8 cellular contexts compared by ENCODE assay signal in the genomic region with DNA sequence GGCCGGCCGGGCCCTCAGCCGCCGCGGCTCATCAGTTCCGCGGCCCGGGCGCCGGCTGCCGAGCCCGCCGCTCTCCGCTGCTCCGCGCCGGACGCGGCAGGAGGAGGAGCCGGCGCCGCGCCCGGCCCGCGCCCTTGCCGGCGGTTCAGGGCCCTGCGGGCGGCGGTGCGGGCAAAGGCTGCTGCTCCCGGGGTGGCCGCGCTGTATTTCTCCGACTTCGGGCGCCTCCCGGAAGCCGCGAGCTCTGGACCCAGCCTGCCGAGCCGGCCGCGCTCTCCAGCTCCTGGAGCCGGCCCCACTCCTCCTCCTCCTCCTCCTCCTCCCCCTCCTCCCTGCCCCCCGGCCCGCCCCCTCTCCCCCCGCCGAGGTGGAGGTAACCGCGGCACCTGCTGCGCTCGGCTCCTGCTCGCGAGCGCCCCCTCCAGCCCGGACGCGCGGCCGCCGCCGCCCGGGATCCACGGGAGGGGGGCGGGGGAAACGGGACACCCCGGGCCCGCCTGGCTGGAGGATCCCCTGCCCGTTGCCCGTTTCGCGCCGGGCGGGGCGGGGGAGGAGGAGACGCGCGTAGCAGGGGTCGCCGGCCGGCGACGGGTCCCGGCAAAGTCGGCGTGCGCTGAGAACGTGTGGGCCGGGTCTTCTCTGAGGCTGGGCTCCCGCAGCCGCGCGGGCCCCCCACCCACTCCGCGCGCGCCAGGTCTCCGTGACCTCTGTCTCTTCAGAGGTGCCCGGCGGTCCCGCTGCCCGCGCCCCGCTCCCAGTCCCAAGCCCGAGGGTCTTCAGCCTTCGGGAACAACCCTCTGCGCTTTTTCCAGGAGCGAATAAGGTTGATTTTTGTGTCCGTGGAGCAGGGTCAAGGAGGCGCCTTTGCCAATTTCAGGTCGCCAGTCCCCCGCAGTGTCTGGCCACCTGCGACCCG. TPM values are rescaled to one million over a fixed set of nuclear protein-coding genes. Genes with fewer than 3 reads are reported as not detected.
DNase-seq lines count a peak whose midpoint lies in the region; ATAC-seq and TF ChIP-seq lines count a peak whose summit lies in the region.

A gene with protein sequence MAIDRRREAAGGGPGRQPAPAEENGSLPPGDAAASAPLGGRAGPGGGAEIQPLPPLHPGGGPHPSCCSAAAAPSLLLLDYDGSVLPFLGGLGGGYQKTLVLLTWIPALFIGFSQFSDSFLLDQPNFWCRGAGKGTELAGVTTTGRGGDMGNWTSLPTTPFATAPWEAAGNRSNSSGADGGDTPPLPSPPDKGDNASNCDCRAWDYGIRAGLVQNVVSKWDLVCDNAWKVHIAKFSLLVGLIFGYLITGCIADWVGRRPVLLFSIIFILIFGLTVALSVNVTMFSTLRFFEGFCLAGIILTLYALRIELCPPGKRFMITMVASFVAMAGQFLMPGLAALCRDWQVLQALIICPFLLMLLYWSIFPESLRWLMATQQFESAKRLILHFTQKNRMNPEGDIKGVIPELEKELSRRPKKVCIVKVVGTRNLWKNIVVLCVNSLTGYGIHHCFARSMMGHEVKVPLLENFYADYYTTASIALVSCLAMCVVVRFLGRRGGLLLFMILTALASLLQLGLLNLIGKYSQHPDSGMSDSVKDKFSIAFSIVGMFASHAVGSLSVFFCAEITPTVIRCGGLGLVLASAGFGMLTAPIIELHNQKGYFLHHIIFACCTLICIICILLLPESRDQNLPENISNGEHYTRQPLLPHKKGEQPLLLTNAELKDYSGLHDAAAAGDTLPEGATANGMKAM (minus strand): TSS at position 257 of the 916 bp plus-strand sequence. CDS start 491 bp downstream, outside the sequence.

- no peaks in the 10 kb centered on the region for H3K36me3 ChIP-seq in osteoblast (ENCODE audit: insufficient read depth, low read length)

- peak; percentile 94 for DNase-seq in GM10266 (ENCODE audit: extremely low spot score)
- DNase-seq in RPMI7951 (ENCODE audit: low read depth), result peak; percentile 14
- DNase-seq in activated naive CD4-positive, alpha-beta T cell treated with Interleukin-2 at 50 U/mL for 16 hours, result peak; percentile 71
- DNase-seq in glomerular visceral epithelial cell (ENCODE audit: extremely low spot score), result peak; percentile 73
- peak; percentile 99 for DNase-seq in osteoblast (ENCODE audit: insufficient read length, low spot score, missing footprints)
- DNase-seq in NK-92 treated with Interleukin-12 subunit alpha and Interleukin-12 subunit beta, amount 100 ng/mL, for 24 hours (lab: John Stamatoyannopoulos, UW), result no peak

- peak within 1 kb of the TSS; percentile 95 for H3K4me2 ChIP-seq in osteoblast (ENCODE audit: insufficient read depth, low read length)

- peaks cover 25% of the 10 kb centered on the region for H3K4me1 ChIP-seq in osteoblast (ENCODE audit: insufficient read depth, low read length)

- H4K20me1 ChIP-seq in osteoblast (ENCODE audit: insufficient read depth, low read length), result peaks cover 10% of the 10 kb centered on the region

- H2AFZ ChIP-seq in osteoblast (ENCODE audit: low read length), result peak within 1 kb of the TSS; percentile 81

- ATAC-seq in HG03571 (IDR thresholded peaks at IDR 0.05; ENCODE audit: unreplicated experiment), result peak; percentile 53

- peaks cover 34% of the 10 kb centered on the region for H3K79me2 ChIP-seq in osteoblast (ENCODE audit: insufficient read depth, low read length)

- no peaks in the 10 kb centered on the region for H3K27me3 ChIP-seq in osteoblast (ENCODE audit: insufficient read depth, low read length)

- peak within 1 kb of the TSS; percentile 83 for H3K4me3 ChIP-seq in osteoblast (ENCODE audit: insufficient read depth, low read length)

- H3K27ac ChIP-seq in osteoblast (ENCODE audit: low read depth, low read length) (peak within 1 kb of the TSS; percentile 25), temporal lobe (ENCODE audit: low read depth, low read length) (peak within 1 kb of the TSS; percentile 92)

- TF ChIP-seq CTCF in GM10266 (IDR thresholded peaks at IDR 0.05; ENCODE audit: control insufficient read depth, insufficient read depth, low read depth, missing control alignments) (peak; percentile 85), osteoblast (IDR thresholded peaks at IDR 0.05; ENCODE audit: extremely low read depth, low read depth, low read length) (peak; percentile 35)

- H3K9me3 ChIP-seq in osteoblast (ENCODE audit: low read depth, low read length), result no peaks in the 10 kb centered on the region

RNA-seq across cellular contexts. Expression of the gene that starts here (rescaled TPM):
- 0.29 and 0.72 TPM in 2 replicates for total RNA-seq in RPMI7951 (2014; rRNA removed; shearing (Covaris generic))
- total RNA-seq in osteoblast (16.2 and 18.1 TPM in 2 replicates), temporal lobe (30.2 TPM)

Comparison
In these comparisons a context has a peak if more than half of its experiments do, and no peak if none do; other contexts are left out.
1. Peak in DNase-seq in RPMI7951; RNA of the gene not detected or under 1 TPM.